ENCODE assay signal across 1 cellular context in the genomic region with DNA sequence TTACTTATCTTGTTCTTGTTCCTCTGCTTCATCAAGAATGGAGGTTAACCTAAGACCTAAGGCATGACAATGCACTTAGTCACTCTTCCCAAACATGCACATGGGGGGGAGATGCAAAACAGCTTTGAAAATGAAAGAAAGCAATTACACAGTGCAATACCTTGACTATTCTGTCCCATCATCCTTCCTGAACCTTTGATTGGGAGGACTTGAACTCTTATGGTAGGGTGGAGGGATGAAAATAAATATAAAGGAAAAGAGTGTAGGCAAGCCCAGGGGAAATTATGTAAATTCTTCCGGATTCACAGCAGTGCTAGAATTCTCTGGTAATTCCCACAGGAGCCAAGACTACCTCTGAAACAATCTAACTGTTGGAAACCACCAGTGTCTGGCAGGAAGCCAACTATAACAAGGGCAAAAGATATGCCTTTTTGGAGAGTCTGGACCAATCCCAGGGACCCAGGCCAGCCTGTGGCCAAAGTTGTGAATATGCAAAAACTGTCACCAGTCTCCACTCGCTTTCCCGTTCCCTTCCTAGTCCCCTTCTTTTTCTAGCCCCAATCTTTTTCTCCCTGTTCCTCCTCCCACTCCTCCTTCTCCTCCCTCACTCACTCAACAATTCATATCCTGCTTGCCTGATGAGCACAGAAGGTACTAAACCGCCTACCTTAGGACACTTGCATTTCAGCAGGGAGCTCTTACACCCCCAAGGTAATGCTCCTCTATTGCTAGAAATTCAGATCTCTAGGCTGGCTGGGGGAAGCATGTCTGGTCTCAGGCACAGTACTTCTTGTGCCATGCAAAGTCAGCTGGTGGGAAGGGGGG.
TF ChIP-seq lines count a peak whose summit lies in the region.

No MANE protein-coding gene starts in this region.

TF ChIP-seq in K562, 482 proteins besides CTCF, POLR2A, EP300 and RAD21 (continued from another document and continues in another):
- TF ChIP-seq, protein P1, sequence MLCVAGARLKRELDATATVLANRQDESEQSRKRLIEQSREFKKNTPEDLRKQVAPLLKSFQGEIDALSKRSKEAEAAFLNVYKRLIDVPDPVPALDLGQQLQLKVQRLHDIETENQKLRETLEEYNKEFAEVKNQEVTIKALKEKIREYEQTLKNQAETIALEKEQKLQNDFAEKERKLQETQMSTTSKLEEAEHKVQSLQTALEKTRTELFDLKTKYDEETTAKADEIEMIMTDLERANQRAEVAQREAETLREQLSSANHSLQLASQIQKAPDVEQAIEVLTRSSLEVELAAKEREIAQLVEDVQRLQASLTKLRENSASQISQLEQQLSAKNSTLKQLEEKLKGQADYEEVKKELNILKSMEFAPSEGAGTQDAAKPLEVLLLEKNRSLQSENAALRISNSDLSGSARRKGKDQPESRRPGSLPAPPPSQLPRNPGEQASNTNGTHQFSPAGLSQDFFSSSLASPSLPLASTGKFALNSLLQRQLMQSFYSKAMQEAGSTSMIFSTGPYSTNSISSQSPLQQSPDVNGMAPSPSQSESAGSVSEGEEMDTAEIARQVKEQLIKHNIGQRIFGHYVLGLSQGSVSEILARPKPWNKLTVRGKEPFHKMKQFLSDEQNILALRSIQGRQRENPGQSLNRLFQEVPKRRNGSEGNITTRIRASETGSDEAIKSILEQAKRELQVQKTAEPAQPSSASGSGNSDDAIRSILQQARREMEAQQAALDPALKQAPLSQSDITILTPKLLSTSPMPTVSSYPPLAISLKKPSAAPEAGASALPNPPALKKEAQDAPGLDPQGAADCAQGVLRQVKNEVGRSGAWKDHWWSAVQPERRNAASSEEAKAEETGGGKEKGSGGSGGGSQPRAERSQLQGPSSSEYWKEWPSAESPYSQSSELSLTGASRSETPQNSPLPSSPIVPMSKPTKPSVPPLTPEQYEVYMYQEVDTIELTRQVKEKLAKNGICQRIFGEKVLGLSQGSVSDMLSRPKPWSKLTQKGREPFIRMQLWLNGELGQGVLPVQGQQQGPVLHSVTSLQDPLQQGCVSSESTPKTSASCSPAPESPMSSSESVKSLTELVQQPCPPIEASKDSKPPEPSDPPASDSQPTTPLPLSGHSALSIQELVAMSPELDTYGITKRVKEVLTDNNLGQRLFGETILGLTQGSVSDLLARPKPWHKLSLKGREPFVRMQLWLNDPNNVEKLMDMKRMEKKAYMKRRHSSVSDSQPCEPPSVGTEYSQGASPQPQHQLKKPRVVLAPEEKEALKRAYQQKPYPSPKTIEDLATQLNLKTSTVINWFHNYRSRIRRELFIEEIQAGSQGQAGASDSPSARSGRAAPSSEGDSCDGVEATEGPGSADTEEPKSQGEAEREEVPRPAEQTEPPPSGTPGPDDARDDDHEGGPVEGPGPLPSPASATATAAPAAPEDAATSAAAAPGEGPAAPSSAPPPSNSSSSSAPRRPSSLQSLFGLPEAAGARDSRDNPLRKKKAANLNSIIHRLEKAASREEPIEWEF (CRISPR knock-in tag; IDR thresholded peaks at IDR 0.05) = no peak
- no peak for TF ChIP-seq ZNF24 (IDR thresholded peaks at IDR 0.05)
- TF ChIP-seq, protein P2, sequence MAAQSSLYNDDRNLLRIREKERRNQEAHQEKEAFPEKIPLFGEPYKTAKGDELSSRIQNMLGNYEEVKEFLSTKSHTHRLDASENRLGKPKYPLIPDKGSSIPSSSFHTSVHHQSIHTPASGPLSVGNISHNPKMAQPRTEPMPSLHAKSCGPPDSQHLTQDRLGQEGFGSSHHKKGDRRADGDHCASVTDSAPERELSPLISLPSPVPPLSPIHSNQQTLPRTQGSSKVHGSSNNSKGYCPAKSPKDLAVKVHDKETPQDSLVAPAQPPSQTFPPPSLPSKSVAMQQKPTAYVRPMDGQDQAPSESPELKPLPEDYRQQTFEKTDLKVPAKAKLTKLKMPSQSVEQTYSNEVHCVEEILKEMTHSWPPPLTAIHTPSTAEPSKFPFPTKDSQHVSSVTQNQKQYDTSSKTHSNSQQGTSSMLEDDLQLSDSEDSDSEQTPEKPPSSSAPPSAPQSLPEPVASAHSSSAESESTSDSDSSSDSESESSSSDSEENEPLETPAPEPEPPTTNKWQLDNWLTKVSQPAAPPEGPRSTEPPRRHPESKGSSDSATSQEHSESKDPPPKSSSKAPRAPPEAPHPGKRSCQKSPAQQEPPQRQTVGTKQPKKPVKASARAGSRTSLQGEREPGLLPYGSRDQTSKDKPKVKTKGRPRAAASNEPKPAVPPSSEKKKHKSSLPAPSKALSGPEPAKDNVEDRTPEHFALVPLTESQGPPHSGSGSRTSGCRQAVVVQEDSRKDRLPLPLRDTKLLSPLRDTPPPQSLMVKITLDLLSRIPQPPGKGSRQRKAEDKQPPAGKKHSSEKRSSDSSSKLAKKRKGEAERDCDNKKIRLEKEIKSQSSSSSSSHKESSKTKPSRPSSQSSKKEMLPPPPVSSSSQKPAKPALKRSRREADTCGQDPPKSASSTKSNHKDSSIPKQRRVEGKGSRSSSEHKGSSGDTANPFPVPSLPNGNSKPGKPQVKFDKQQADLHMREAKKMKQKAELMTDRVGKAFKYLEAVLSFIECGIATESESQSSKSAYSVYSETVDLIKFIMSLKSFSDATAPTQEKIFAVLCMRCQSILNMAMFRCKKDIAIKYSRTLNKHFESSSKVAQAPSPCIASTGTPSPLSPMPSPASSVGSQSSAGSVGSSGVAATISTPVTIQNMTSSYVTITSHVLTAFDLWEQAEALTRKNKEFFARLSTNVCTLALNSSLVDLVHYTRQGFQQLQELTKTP (IDR thresholded peaks at IDR 0.05; ENCODE audit: low read depth in 1 of 2, partially characterized antibody in 2 of 2) = no peak
- no peak for TF ChIP-seq ZNF41 (CRISPR knock-in tag; conservative IDR thresholded peaks at IDR 0.05)
- peak; percentile 73 for TF ChIP-seq NFE2 (IDR thresholded peaks at IDR 0.05; ENCODE audit: low read depth)
- no peak for TF ChIP-seq SMARCC2 (IDR thresholded peaks at IDR 0.05; ENCODE audit: low read depth)
- TF ChIP-seq, protein P3, sequence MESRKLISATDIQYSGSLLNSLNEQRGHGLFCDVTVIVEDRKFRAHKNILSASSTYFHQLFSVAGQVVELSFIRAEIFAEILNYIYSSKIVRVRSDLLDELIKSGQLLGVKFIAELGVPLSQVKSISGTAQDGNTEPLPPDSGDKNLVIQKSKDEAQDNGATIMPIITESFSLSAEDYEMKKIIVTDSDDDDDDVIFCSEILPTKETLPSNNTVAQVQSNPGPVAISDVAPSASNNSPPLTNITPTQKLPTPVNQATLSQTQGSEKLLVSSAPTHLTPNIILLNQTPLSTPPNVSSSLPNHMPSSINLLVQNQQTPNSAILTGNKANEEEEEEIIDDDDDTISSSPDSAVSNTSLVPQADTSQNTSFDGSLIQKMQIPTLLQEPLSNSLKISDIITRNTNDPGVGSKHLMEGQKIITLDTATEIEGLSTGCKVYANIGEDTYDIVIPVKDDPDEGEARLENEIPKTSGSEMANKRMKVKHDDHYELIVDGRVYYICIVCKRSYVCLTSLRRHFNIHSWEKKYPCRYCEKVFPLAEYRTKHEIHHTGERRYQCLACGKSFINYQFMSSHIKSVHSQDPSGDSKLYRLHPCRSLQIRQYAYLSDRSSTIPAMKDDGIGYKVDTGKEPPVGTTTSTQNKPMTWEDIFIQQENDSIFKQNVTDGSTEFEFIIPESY (CRISPR knock-in tag; IDR thresholded peaks at IDR 0.05) = no peak
- TF ChIP-seq NFIC (IDR thresholded peaks at IDR 0.05) = peak; percentile 94
- no peak for TF ChIP-seq ZNF830 (CRISPR knock-in tag; IDR thresholded peaks at IDR 0.05)
- TF ChIP-seq JUND (IDR thresholded peaks at IDR 0.05; ENCODE audit: borderline replicate concordance, low read depth, low read length) = no peak
- peak; percentile 63; the same call in 2 of the 3 replicates for TF ChIP-seq JUND (tag; IDR thresholded peaks at IDR 0.05; ENCODE audit: borderline replicate concordance, low read depth, low read length)
- peak; percentile 9; the same call in 1 of the 2 replicates for TF ChIP-seq MAFF (IDR thresholded peaks at IDR 0.05; ENCODE audit: low read length)
- no peak for TF ChIP-seq HMG20A (CRISPR knock-in tag; conservative IDR thresholded peaks at IDR 0.05)
- 0 out of 2 replicates have a peak, but pooled peaks have one; percentile 32 for TF ChIP-seq DPF2 (IDR thresholded peaks at IDR 0.05)
- TF ChIP-seq, protein P4, sequence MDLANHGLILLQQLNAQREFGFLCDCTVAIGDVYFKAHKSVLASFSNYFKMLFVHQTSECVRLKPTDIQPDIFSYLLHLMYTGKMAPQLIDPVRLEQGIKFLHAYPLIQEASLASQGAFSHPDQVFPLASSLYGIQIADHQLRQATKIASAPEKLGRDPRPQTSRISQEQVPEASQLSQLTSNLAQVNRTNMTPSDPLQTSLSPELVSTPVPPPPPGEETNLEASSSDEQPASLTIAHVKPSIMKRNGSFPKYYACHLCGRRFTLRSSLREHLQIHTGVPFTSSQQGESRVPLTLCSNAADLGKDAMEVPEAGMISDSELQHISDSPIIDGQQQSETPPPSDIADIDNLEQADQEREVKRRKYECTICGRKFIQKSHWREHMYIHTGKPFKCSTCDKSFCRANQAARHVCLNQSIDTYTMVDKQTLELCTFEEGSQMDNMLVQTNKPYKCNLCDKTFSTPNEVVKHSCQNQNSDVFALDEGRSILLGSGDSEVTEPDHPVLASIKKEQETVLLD (IDR thresholded peaks at IDR 0.05) = no peak
- no peak for TF ChIP-seq ZNF79 (CRISPR knock-in tag; IDR thresholded peaks at IDR 0.05; ENCODE audit: low read depth)
- TF ChIP-seq PRMT5 (CRISPR knock-in tag; IDR thresholded peaks at IDR 0.05) = no peak
- TF ChIP-seq FOSL1 (tag; conservative IDR thresholded peaks at IDR 0.05) = peak; percentile 79
- no peak for TF ChIP-seq PHF20 (IDR thresholded peaks at IDR 0.05; ENCODE audit: partially characterized antibody)
- no peak for TF ChIP-seq RBM34 (IDR thresholded peaks at IDR 0.05; ENCODE audit: borderline replicate concordance, insufficient read depth, low read length)
- no peak for TF ChIP-seq ZNF584 (CRISPR knock-in tag; IDR thresholded peaks at IDR 0.05; ENCODE audit: low read depth)
- TF ChIP-seq C11orf30 (IDR thresholded peaks at IDR 0.05; ENCODE audit: low read depth) = peak; percentile 61; the same call in 1 of the 2 replicates
- no peak for TF ChIP-seq EP400 (IDR thresholded peaks at IDR 0.05)
- TF ChIP-seq CBFA2T3 (IDR thresholded peaks at IDR 0.05) = 0 out of 2 replicates have a peak, but pooled peaks have one; percentile 14
- TF ChIP-seq SRSF1 (IDR thresholded peaks at IDR 0.05; ENCODE audit: low read depth, low read length) = no peak
- peak; percentile 55 for TF ChIP-seq ZNF316 (IDR thresholded peaks at IDR 0.05)
- TF ChIP-seq ZNF707 (CRISPR knock-in tag; conservative IDR thresholded peaks at IDR 0.05) = no peak
- TF ChIP-seq RUNX1 (IDR thresholded peaks at IDR 0.05; ENCODE audit: low read depth) = no peak
- TF ChIP-seq, protein P5, sequence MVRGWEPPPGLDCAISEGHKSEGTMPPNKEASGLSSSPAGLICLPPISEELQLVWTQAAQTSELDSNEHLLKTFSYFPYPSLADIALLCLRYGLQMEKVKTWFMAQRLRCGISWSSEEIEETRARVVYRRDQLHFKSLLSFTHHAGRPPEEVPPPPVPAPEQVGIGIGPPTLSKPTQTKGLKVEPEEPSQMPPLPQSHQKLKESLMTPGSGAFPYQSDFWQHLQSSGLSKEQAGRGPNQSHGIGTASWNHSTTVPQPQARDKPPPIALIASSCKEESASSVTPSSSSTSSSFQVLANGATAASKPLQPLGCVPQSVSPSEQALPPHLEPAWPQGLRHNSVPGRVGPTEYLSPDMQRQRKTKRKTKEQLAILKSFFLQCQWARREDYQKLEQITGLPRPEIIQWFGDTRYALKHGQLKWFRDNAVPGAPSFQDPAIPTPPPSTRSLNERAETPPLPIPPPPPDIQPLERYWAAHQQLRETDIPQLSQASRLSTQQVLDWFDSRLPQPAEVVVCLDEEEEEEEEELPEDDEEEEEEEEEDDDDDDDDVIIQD (CRISPR knock-in tag; IDR thresholded peaks at IDR 0.05) = no peak
- TF ChIP-seq, protein P6, sequence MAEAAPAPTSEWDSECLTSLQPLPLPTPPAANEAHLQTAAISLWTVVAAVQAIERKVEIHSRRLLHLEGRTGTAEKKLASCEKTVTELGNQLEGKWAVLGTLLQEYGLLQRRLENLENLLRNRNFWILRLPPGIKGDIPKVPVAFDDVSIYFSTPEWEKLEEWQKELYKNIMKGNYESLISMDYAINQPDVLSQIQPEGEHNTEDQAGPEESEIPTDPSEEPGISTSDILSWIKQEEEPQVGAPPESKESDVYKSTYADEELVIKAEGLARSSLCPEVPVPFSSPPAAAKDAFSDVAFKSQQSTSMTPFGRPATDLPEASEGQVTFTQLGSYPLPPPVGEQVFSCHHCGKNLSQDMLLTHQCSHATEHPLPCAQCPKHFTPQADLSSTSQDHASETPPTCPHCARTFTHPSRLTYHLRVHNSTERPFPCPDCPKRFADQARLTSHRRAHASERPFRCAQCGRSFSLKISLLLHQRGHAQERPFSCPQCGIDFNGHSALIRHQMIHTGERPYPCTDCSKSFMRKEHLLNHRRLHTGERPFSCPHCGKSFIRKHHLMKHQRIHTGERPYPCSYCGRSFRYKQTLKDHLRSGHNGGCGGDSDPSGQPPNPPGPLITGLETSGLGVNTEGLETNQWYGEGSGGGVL (CRISPR knock-in tag; IDR thresholded peaks at IDR 0.05) = no peak
- TF ChIP-seq FOXM1 (IDR thresholded peaks at IDR 0.05; ENCODE audit: low read depth) = no peak
- TF ChIP-seq FOXM1 (CRISPR knock-in tag; IDR thresholded peaks at IDR 0.05; ENCODE audit: low read depth) = no peak
- TF ChIP-seq XRCC5 (IDR thresholded peaks at IDR 0.05; ENCODE audit: low read depth, low read length) = no peak
- TF ChIP-seq, protein P7, sequence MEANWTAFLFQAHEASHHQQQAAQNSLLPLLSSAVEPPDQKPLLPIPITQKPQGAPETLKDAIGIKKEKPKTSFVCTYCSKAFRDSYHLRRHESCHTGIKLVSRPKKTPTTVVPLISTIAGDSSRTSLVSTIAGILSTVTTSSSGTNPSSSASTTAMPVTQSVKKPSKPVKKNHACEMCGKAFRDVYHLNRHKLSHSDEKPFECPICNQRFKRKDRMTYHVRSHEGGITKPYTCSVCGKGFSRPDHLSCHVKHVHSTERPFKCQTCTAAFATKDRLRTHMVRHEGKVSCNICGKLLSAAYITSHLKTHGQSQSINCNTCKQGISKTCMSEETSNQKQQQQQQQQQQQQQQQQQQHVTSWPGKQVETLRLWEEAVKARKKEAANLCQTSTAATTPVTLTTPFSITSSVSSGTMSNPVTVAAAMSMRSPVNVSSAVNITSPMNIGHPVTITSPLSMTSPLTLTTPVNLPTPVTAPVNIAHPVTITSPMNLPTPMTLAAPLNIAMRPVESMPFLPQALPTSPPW (CRISPR knock-in tag; IDR thresholded peaks at IDR 0.05) = peak; percentile 50; the same call in 1 of the 2 replicates
- TF ChIP-seq, protein P8, sequence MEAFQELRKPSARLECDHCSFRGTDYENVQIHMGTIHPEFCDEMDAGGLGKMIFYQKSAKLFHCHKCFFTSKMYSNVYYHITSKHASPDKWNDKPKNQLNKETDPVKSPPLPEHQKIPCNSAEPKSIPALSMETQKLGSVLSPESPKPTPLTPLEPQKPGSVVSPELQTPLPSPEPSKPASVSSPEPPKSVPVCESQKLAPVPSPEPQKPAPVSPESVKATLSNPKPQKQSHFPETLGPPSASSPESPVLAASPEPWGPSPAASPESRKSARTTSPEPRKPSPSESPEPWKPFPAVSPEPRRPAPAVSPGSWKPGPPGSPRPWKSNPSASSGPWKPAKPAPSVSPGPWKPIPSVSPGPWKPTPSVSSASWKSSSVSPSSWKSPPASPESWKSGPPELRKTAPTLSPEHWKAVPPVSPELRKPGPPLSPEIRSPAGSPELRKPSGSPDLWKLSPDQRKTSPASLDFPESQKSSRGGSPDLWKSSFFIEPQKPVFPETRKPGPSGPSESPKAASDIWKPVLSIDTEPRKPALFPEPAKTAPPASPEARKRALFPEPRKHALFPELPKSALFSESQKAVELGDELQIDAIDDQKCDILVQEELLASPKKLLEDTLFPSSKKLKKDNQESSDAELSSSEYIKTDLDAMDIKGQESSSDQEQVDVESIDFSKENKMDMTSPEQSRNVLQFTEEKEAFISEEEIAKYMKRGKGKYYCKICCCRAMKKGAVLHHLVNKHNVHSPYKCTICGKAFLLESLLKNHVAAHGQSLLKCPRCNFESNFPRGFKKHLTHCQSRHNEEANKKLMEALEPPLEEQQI (IDR thresholded peaks at IDR 0.05) = no peak
